Comparison of ENCODE assay signal across 16 cellular contexts in the genomic region with DNA sequence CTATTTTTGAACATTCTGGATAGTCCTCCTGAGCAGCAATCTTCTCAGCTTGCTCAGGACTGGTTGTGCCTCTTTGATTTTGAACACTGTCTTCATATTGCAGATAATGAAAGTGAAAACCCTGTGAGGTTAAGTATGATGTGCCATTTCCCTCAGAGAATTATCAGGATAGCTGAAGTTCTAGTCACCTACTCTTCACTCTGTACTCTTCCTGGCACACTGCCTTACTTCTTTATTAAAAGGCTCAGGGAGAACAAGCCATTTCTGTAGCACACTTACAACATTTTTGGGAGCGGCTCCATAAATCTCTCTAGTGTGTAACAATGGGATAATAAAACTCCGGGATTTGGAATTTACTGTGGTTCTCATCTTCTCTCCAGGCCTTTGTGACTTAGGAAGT. TPM values are rescaled to one million over a fixed set of nuclear protein-coding genes. Genes with fewer than 3 reads are reported as not detected.
DNase-seq lines count a peak whose midpoint lies in the region; ATAC-seq and TF ChIP-seq lines count a peak whose summit lies in the region.
"Had no signal": no experiment of that assay in that cellular context is flagged by ENCODE, and none has a peak within 500 bp of the region (broad histone marks: within the 10 kb centered on the region; RNA-seq: fewer than 3 reads in every experiment).

No MANE protein-coding gene starts in this region.

- in situ Hi-C loops in mammary epithelial cell (cut with MboI; ENCODE audit: low sequenced_read_pairs in 2 of 2): no loop called here
- in situ Hi-C loops in transverse colon (cut with MboI; ENCODE audit: low pct_ligation_motif_present in 1 of 4, low pct_unique_long_range_greater_than_20kb in 1 of 4, low sequenced_read_pairs in 3 of 4): loop anchor here in 1 of 4 donors (25.0 kb wide), 1 partner anchor 751 kb away; no protein-coding TSS in a partner anchor

- H3K27ac Mint-ChIP-seq in MCF 10A (ENCODE audit: low read depth, unreplicated experiment): no peak overlapping the region
- H3K27ac Mint-ChIP-seq: activated B cell treated with CpG ODN at 0.5 μM for 24 hours; activated naive CD8-positive, alpha-beta T cell had no signal

- POLR2A ChIA-PET in MCF 10A (lab: Yijun Ruan, JAX): interaction anchor here (0.6 to 1.3 kb wide), 4 partner anchors 9 to 85 kb away, joined by 3 to 4 read pairs (median 3); no protein-coding TSS in a partner anchor

- no peak for TF ChIP-seq POLR2A in transverse colon (IDR thresholded peaks at IDR 0.05)

- H3K79me2 ChIP-seq in mammary epithelial cell (ENCODE audit: insufficient read depth, low read length): no peaks in the 10 kb centered on the region
- H3K79me2 ChIP-seq: hepatocyte had no signal

- CTCF ChIA-PET in MCF 10A (lab: Yijun Ruan, JAX) (interaction anchor here (0.6 to 2.1 kb wide), 5 partner anchors 12 to 748 kb away, joined by 3 to 14 read pairs (median 5); no protein-coding TSS in a partner anchor), mammary epithelial cell (lab: Charles Lee; ENCODE audit: low non-redundant PET) (no interaction called here)

- no peak overlapping the region for H3K4me3 Mint-ChIP-seq in MCF 10A (ENCODE audit: unreplicated experiment)
- H3K4me3 Mint-ChIP-seq: activated B cell treated with CpG ODN at 0.5 μM for 24 hours; activated naive CD8-positive, alpha-beta T cell had no signal

- peaks cover 9% of the 10 kb centered on the region for H3K4me1 Mint-ChIP-seq in MCF 10A (ENCODE audit: insufficient read depth, unreplicated experiment)
- H3K4me1 Mint-ChIP-seq: activated B cell treated with CpG ODN at 0.5 μM for 24 hours had no signal

- DNase-seq in MCF 10A (ENCODE audit: unreplicated experiment) (peak; percentile 4), mammary epithelial cell (no peak), fibroblast of villous mesenchyme (ENCODE audit: low read depth) (peak; percentile 5), transverse colon (no peak), retina (no peak)
- no peak for DNase-seq in activated T-cell treated with anti-CD3 and anti-CD28 coated beads, Interleukin-2, amount 50 U/mL, for 48 hours
- DNase-seq: activated B cell treated with CpG ODN at 0.5 μM for 24 hours; activated CD8-positive, alpha-beta memory T cell treated with anti-CD3 and anti-CD28 coated beads, Interleukin-2, amount 50 U/mL, for 4 hours; central memory CD4-positive, alpha-beta T cell; NCI-H2081 had no signal

- dilution Hi-C loops in mammary epithelial cell (cut with HindIII; ENCODE audit: low sequenced_read_pairs): no loop called here

- no peak overlapping the region for H2AFZ ChIP-seq in mammary epithelial cell (ENCODE audit: low read depth, low read length)
- H2AFZ ChIP-seq: hepatocyte had no signal

- H3K4me3 ChIP-seq in mammary epithelial cell (replicated peaks in 1 of 3; ENCODE audit: insufficient read depth in 1 of 3, low read depth in 2 of 3, low read length in 3 of 3): no peak overlapping the region
- no peak overlapping the region for H3K4me3 ChIP-seq in fibroblast of villous mesenchyme (ENCODE audit: low read depth, low read length)
- no peak overlapping the region for H3K4me3 ChIP-seq in transverse colon
- H3K4me3 ChIP-seq: hepatocyte, thoracic aorta had no signal

- H3K27ac ChIP-seq in mammary epithelial cell (ENCODE audit: insufficient read depth, low read depth, low read length): no peak overlapping the region
- H3K27ac ChIP-seq in transverse colon: peak overlapping the region in 3 of 4 donors; percentile 3 to 30 (median 26)
- H3K27ac ChIP-seq: hepatocyte, neutrophil, thoracic aorta had no signal

- H3K9me3 ChIP-seq in mammary epithelial cell (replicated peaks; ENCODE audit: insufficient read depth, low read length) (no peaks in the 10 kb centered on the region), transverse colon (no peaks in the 10 kb centered on the region)
- H3K9me3 ChIP-seq: neutrophil, thoracic aorta had no signal

- H3K9ac ChIP-seq in mammary epithelial cell (ENCODE audit: insufficient read depth, low read length): no peak overlapping the region

- WGBS in mammary epithelial cell (ENCODE audit: low coverage, missing lambda C conversion rate): 5% methylated on average over 2 of the region's 2 CpGs
- 0 to 36% methylated on average over 1 to 2 of the region's 2 CpGs for WGBS in transverse colon (ENCODE audit: low coverage in 1 of 2), 2 donors

- no peaks in the 10 kb centered on the region for H3K36me3 Mint-ChIP-seq in MCF 10A (ENCODE audit: insufficient read depth, unreplicated experiment)
- H3K36me3 Mint-ChIP-seq: activated naive CD8-positive, alpha-beta T cell had no signal

- ATAC-seq in HG03378 (IDR thresholded peaks at IDR 0.05; ENCODE audit: unreplicated experiment) (peak; percentile 62), GM21526 (IDR thresholded peaks at IDR 0.05; ENCODE audit: low FRiP score, unreplicated experiment) (no peak)

- no peaks in the 10 kb centered on the region for H3K4me1 ChIP-seq in mammary epithelial cell (ENCODE audit: insufficient read depth, low read length)
- peaks cover 3 to 21% (median 7%) of the 10 kb centered on the region in 4 donors for H3K4me1 ChIP-seq in transverse colon

- H3K27me3 ChIP-seq in mammary epithelial cell (ENCODE audit: insufficient read depth, low read length) (peaks cover 3% of the 10 kb centered on the region), transverse colon (no peaks in the 10 kb centered on the region)
- H3K27me3 ChIP-seq: hepatocyte, neutrophil had no signal

- no peaks in the 10 kb centered on the region for H4K20me1 ChIP-seq in mammary epithelial cell (ENCODE audit: insufficient read depth, low read length)

- no peaks in the 10 kb centered on the region for H3K9me3 Mint-ChIP-seq in MCF 10A (ENCODE audit: unreplicated experiment)
- H3K9me3 Mint-ChIP-seq: activated B cell treated with CpG ODN at 0.5 μM for 24 hours had no signal

- H3K4me2 ChIP-seq in mammary epithelial cell (ENCODE audit: insufficient read depth, low read depth, low read length): no peak overlapping the region
- H3K4me2 ChIP-seq: hepatocyte had no signal

- H3K36me3 ChIP-seq in mammary epithelial cell (ENCODE audit: insufficient read depth, low read length) (no peaks in the 10 kb centered on the region), transverse colon (no peaks in the 10 kb centered on the region)
- H3K36me3 ChIP-seq: neutrophil, thoracic aorta had no signal

- H3K27me3 Mint-ChIP-seq in MCF 10A (ENCODE audit: insufficient read depth, unreplicated experiment): peaks cover 40% of the 10 kb centered on the region

- no peak for TF ChIP-seq EP300 in transverse colon (IDR thresholded peaks at IDR 0.05; ENCODE audit: low read depth)

- intact Hi-C loops in MCF 10A (cut with micrococcal nuclease) (no loop called here), mammary epithelial cell (cut with micrococcal nuclease) (no loop called here), transverse colon (cut with DNase I; ENCODE audit: low total_unique reads) (loop anchor here (10.0 kb wide), 1 partner anchor 64 kb away; a partner anchor contains a TSS)

- BruUV-seq in MCF 10A (replicated peaks; lab: Mats Ljungman, UMichigan): no TSS peak
- no TSS peak for BruUV-seq in mammary epithelial cell (replicated peaks; lab: Mats Ljungman, UMichigan)

- no peak for TF ChIP-seq CTCF in MCF 10A (IDR thresholded peaks at IDR 0.05; ENCODE audit: unreplicated experiment)
- TF ChIP-seq CTCF in mammary epithelial cell (conservative IDR thresholded peaks at IDR 0.05 in 1 of 2, IDR thresholded peaks at IDR 0.05 in 1 of 2; ENCODE audit: extremely low read depth in 1 of 2, insufficient read depth in 1 of 2, low read depth in 1 of 2, low read length in 2 of 2): no peak
- no peak for TF ChIP-seq CTCF in fibroblast of villous mesenchyme (IDR thresholded peaks at IDR 0.05; ENCODE audit: insufficient read depth, low read depth, low read length)
- TF ChIP-seq CTCF in transverse colon (IDR thresholded peaks at IDR 0.05): no peak

RNA-seq across cellular contexts. Expression of a gene that starts 53.3 kb away (rescaled TPM):
- total RNA-seq in MCF 10A (2022): 715 and 788 TPM in 2 replicates
- 100 to 1,000 TPM; 257 to 513 TPM for total RNA-seq in mammary epithelial cell
- polyA plus RNA-seq in mammary epithelial cell: 647 TPM
- 528 TPM for polyA minus RNA-seq in mammary epithelial cell
- 525 and 613 TPM in 2 replicates for total RNA-seq in fibroblast of villous mesenchyme
- total RNA-seq in transverse colon: 100 to 1,000 TPM in 3 of 4 donors, 10 to 100 TPM in 1; 68.1 to 145 (median 118) TPM

Comparison
In these comparisons a context has a peak if more than half of its experiments do, and no peak if none do; other contexts are left out.
1. DNase-seq: peak in MCF 10A (single experiment) and fibroblast of villous mesenchyme (single experiment); none in mammary epithelial cell (single experiment), transverse colon (single experiment), activated T-cell treated with anti-CD3 and anti-CD28 coated beads, Interleukin-2, amount 50 U/mL, for 48 hours (0 of 2) and retina (single experiment).